In genomic region chr17:39704821-39705551, GRCh38 we compare ENCODE assay signal across 11 cellular contexts. TPM values are rescaled to one million over a fixed set of nuclear protein-coding genes. Genes with fewer than 3 reads are reported as not detected.
A peak's percentile ranks its signal among the peaks of the same experiment; 100 is the strongest.
DNase-seq lines count a peak whose midpoint lies in the region; ATAC-seq and TF ChIP-seq lines count a peak whose summit lies in the region.
"Had no signal": no experiment of that assay in that cellular context is flagged by ENCODE, and none has a peak within 500 bp of the region (broad histone marks: within the 10 kb centered on the region; RNA-seq: fewer than 3 reads in every experiment).

No MANE protein-coding gene starts in this region.

- intact Hi-C loops in natural killer cell (cut with micrococcal nuclease): no loop called here

- DNase-seq in natural killer cell: no peak
- DNase-seq in natural killer cell treated with Interleukin-12 subunit alpha and Interleukin-12 subunit beta and Interleukin-15 and Interleukin-18, amount 100 ng/mL, for 72 hours (ENCODE audit: low spot score): no peak
- peak; percentile 45 for DNase-seq in mesendoderm
- no peak for DNase-seq in HuH-7 (ENCODE audit: low spot score)
- DNase-seq in activated CD8-positive, alpha-beta memory T cell treated with anti-CD3 and anti-CD28 coated beads, Interleukin-2, amount 10 ng/mL, durations not matched to agents 7 days and 5 days: no peak
- DNase-seq: CD8-positive, alpha-beta T cell; NCI-H2081 treated with DMSO at 0.1 percent for 48 hours had no signal

- H2BK15ac ChIP-seq in mesendoderm (replicated peaks; ENCODE audit: low read depth): no peak overlapping the region

- no peak overlapping the region for H3K4me3 ChIP-seq in mesendoderm (ENCODE audit: low read length)

- H3K56ac ChIP-seq in mesendoderm (ENCODE audit: low read length): peak overlapping the region; percentile 80

- H3K27me3 ChIP-seq in mesendoderm (ENCODE audit: insufficient read depth, low read length, poor library complexity): no peaks in the 10 kb centered on the region

- H3K79me2 ChIP-seq in mesendoderm (ENCODE audit: control insufficient read depth, insufficient read depth, low read length): peaks cover 57% of the 10 kb centered on the region

- peaks cover 8% of the 10 kb centered on the region for H3K36me3 ChIP-seq in mesendoderm (ENCODE audit: control insufficient read depth, insufficient read depth, low read length)

- H3K27me3 Mint-ChIP-seq in natural killer cell (ENCODE audit: low read depth in 2 of 2): peaks cover 0 to 10% of the 10 kb centered on the region in 2 donors
- H3K27me3 Mint-ChIP-seq in natural killer cell treated with Interleukin-12 subunit alpha and Interleukin-12 subunit beta and Interleukin-15 and Interleukin-18, amount 100 ng/mL, for 72 hours: peaks cover 7 to 8% of the 10 kb centered on the region in 2 donors
- peaks cover 29% of the 10 kb centered on the region for H3K27me3 Mint-ChIP-seq in activated CD8-positive, alpha-beta memory T cell treated with anti-CD3 and anti-CD28 coated beads, Interleukin-2, amount 10 ng/mL, durations not matched to agents 7 days and 5 days

- peak overlapping the region; percentile 45 to 75 for H3K27ac Mint-ChIP-seq in natural killer cell
- H3K27ac Mint-ChIP-seq in natural killer cell treated with Interleukin-12 subunit alpha and Interleukin-12 subunit beta and Interleukin-15 and Interleukin-18, amount 100 ng/mL, for 72 hours: peak overlapping the region in 1 of 2 donors; percentile 64
- H3K27ac Mint-ChIP-seq in activated CD8-positive, alpha-beta memory T cell treated with anti-CD3 and anti-CD28 coated beads, Interleukin-2, amount 10 ng/mL, durations not matched to agents 7 days and 5 days: no peak overlapping the region
- H3K27ac Mint-ChIP-seq: CD8-positive, alpha-beta T cell had no signal

- peak overlapping the region; percentile 96 for H3K23ac ChIP-seq in mesendoderm (ENCODE audit: low read length)

- peaks cover 12% of the 10 kb centered on the region for H3K4me1 ChIP-seq in mesendoderm (ENCODE audit: control insufficient read depth, low read depth, low read length)

- no peak for ATAC-seq in natural killer cell
- no peak for ATAC-seq in natural killer cell treated with Interleukin-12 subunit alpha and Interleukin-12 subunit beta and Interleukin-15 and Interleukin-18, amount 100 ng/mL, for 72 hours
- ATAC-seq in esophagus mucosa: peak; percentile 27
- no peak for ATAC-seq in GM18517 (IDR thresholded peaks at IDR 0.05; ENCODE audit: unreplicated experiment)
- ATAC-seq in activated CD8-positive, alpha-beta memory T cell treated with anti-CD3 and anti-CD28 coated beads, Interleukin-2, amount 10 ng/mL, durations not matched to agents 7 days and 5 days: no peak
- ATAC-seq in GM21737 (IDR thresholded peaks at IDR 0.05; ENCODE audit: unreplicated experiment): no peak
- ATAC-seq: CD8-positive, alpha-beta T cell had no signal

- peaks cover 12% of the 10 kb centered on the region for H3K79me1 ChIP-seq in mesendoderm (ENCODE audit: low read length)

- H2BK120ac ChIP-seq in mesendoderm (ENCODE audit: low read depth, low read length): no peak overlapping the region

- CTCF ChIA-PET in activated CD8-positive, alpha-beta memory T cell treated with anti-CD3 and anti-CD28 coated beads, Interleukin-2, amount 10 ng/mL, durations not matched to agents 7 days and 5 days (lab: Charles Lee): no interaction called here

- H3K9me3 Mint-ChIP-seq in natural killer cell: no peaks in the 10 kb centered on the region
- no peaks in the 10 kb centered on the region for H3K9me3 Mint-ChIP-seq in natural killer cell treated with Interleukin-12 subunit alpha and Interleukin-12 subunit beta and Interleukin-15 and Interleukin-18, amount 100 ng/mL, for 72 hours
- H3K9me3 Mint-ChIP-seq in activated CD8-positive, alpha-beta memory T cell treated with anti-CD3 and anti-CD28 coated beads, Interleukin-2, amount 10 ng/mL, durations not matched to agents 7 days and 5 days (ENCODE audit: low read depth): no peaks in the 10 kb centered on the region
- H3K9me3 Mint-ChIP-seq: CD8-positive, alpha-beta T cell had no signal

- no peak overlapping the region for H3K27ac ChIP-seq in mesendoderm (ENCODE audit: low read depth, low read length)

- no peak overlapping the region for H3K4ac ChIP-seq in mesendoderm (ENCODE audit: low read depth, low read length)

- peak overlapping the region; percentile 31 for H3K4me3 Mint-ChIP-seq in natural killer cell
- no peak overlapping the region for H3K4me3 Mint-ChIP-seq in natural killer cell treated with Interleukin-12 subunit alpha and Interleukin-12 subunit beta and Interleukin-15 and Interleukin-18, amount 100 ng/mL, for 72 hours
- no peak overlapping the region for H3K4me3 Mint-ChIP-seq in activated CD8-positive, alpha-beta memory T cell treated with anti-CD3 and anti-CD28 coated beads, Interleukin-2, amount 10 ng/mL, durations not matched to agents 7 days and 5 days
- H3K4me3 Mint-ChIP-seq: CD8-positive, alpha-beta T cell had no signal

- peaks cover 53 to 79% of the 10 kb centered on the region in 2 donors for H3K4me1 Mint-ChIP-seq in natural killer cell
- H3K4me1 Mint-ChIP-seq in natural killer cell treated with Interleukin-12 subunit alpha and Interleukin-12 subunit beta and Interleukin-15 and Interleukin-18, amount 100 ng/mL, for 72 hours (ENCODE audit: low read depth in 2 of 2): peaks cover 37 to 53% of the 10 kb centered on the region in 2 donors
- H3K4me1 Mint-ChIP-seq in activated CD8-positive, alpha-beta memory T cell treated with anti-CD3 and anti-CD28 coated beads, Interleukin-2, amount 10 ng/mL, durations not matched to agents 7 days and 5 days: peaks cover 17% of the 10 kb centered on the region

- no peak overlapping the region for H2AK5ac ChIP-seq in mesendoderm (ENCODE audit: low read length)

- H3K36me3 Mint-ChIP-seq in natural killer cell: no peaks in the 10 kb centered on the region
- H3K36me3 Mint-ChIP-seq in natural killer cell treated with Interleukin-12 subunit alpha and Interleukin-12 subunit beta and Interleukin-15 and Interleukin-18, amount 100 ng/mL, for 72 hours: no peaks in the 10 kb centered on the region
- H3K36me3 Mint-ChIP-seq in activated CD8-positive, alpha-beta memory T cell treated with anti-CD3 and anti-CD28 coated beads, Interleukin-2, amount 10 ng/mL, durations not matched to agents 7 days and 5 days: no peaks in the 10 kb centered on the region
- H3K36me3 Mint-ChIP-seq: CD8-positive, alpha-beta T cell had no signal

- no peak overlapping the region for H3K18ac ChIP-seq in mesendoderm (ENCODE audit: low read length)

- TF ChIP-seq CTCF in natural killer cell (IDR thresholded peaks at IDR 0.05): no peak

- H4K8ac ChIP-seq in mesendoderm (ENCODE audit: low read depth, low read length): no peak overlapping the region

- H3K9ac ChIP-seq in mesendoderm (ENCODE audit: low read length): peak overlapping the region; percentile 3

- no peak overlapping the region for H3K4me2 ChIP-seq in mesendoderm (ENCODE audit: low read length)

- no peak overlapping the region for H4K5ac ChIP-seq in mesendoderm (ENCODE audit: low read length)

- no CpG with 5 or more reads among the region's 11 CpGs for WGBS in mesendoderm (ENCODE audit: extremely low coverage, insufficient coverage, low lambda C conversion rate)

- peak overlapping the region; percentile 4 for H2BK5ac ChIP-seq in mesendoderm (ENCODE audit: low read length)

RNA-seq across cellular contexts. Expression of gene ERBB2, which starts 5.1 kb away (rescaled TPM):
- total RNA-seq in natural killer cell (100 to 1,000 TPM in 1 of 3 donors, 10 to 100 TPM in 2; 77.6 to 115 (median 82.1) TPM), esophagus mucosa (118 TPM)
- total RNA-seq in natural killer cell treated with Interleukin-12 subunit alpha and Interleukin-12 subunit beta and Interleukin-15 and Interleukin-18, amount 100 ng/mL, for 72 hours: 1 to 10 TPM; 3.8 to 9.5 TPM
- 73.2 TPM for polyA plus RNA-seq in mesendoderm (2013, experiment 1 of 2)
- 72.9 TPM for polyA plus RNA-seq in mesendoderm (2013, experiment 2 of 2)
- 1 to 10 TPM; 3.5 to 4.7 TPM for total RNA-seq in activated CD8-positive, alpha-beta memory T cell treated with anti-CD3 and anti-CD28 coated beads, Interleukin-2, amount 10 ng/mL, durations not matched to agents 7 days and 5 days

RNA-seq across cellular contexts. Expression of gene PGAP3, which starts 17.1 kb away (rescaled TPM):
- total RNA-seq in natural killer cell (10 to 100 TPM; 45.8 to 57.8 (median 52.4) TPM), esophagus mucosa (22.4 TPM)
- total RNA-seq in natural killer cell treated with Interleukin-12 subunit alpha and Interleukin-12 subunit beta and Interleukin-15 and Interleukin-18, amount 100 ng/mL, for 72 hours: 10 to 100 TPM in 1 of 2 donors, 1 to 10 TPM in 1; 8.8 to 13.7 TPM
- 8.3 TPM for polyA plus RNA-seq in mesendoderm (2013, experiment 1 of 2)
- polyA plus RNA-seq in mesendoderm (2013, experiment 2 of 2): 7.7 TPM
- total RNA-seq in activated CD8-positive, alpha-beta memory T cell treated with anti-CD3 and anti-CD28 coated beads, Interleukin-2, amount 10 ng/mL, durations not matched to agents 7 days and 5 days: 10 to 100 TPM; 10.5 to 13.8 TPM

RNA-seq across cellular contexts. Expression of gene MIEN1, which starts 25.3 kb away (rescaled TPM):
- total RNA-seq in natural killer cell (10 to 100 TPM; 48.8 to 55.2 (median 51.6) TPM), esophagus mucosa (44.3 TPM)
- 10 to 100 TPM; 56.3 to 64.6 TPM for total RNA-seq in natural killer cell treated with Interleukin-12 subunit alpha and Interleukin-12 subunit beta and Interleukin-15 and Interleukin-18, amount 100 ng/mL, for 72 hours
- 27.3 TPM for polyA plus RNA-seq in mesendoderm (2013, experiment 1 of 2)
- 29.9 TPM for polyA plus RNA-seq in mesendoderm (2013, experiment 2 of 2)
- total RNA-seq in activated CD8-positive, alpha-beta memory T cell treated with anti-CD3 and anti-CD28 coated beads, Interleukin-2, amount 10 ng/mL, durations not matched to agents 7 days and 5 days: 10 to 100 TPM; 45.9 to 46.8 TPM

RNA-seq across cellular contexts. Expression of gene GRB7, which starts 32.8 kb away (rescaled TPM):
- under 1 TPM in 1 of 3 donors, not detected in 2; 0.27 TPM for total RNA-seq in natural killer cell
- total RNA-seq in natural killer cell treated with Interleukin-12 subunit alpha and Interleukin-12 subunit beta and Interleukin-15 and Interleukin-18, amount 100 ng/mL, for 72 hours: under 1 TPM in 1 of 2 donors, not detected in 1; 0.36 TPM
- 45.3 TPM for total RNA-seq in esophagus mucosa
- polyA plus RNA-seq in mesendoderm (2013, experiment 1 of 2): 18.5 TPM
- polyA plus RNA-seq in mesendoderm (2013, experiment 2 of 2): 18.7 TPM
- under 1 TPM in 1 of 2 experiments, not detected in 1; 0.19 TPM for total RNA-seq in activated CD8-positive, alpha-beta memory T cell treated with anti-CD3 and anti-CD28 coated beads, Interleukin-2, amount 10 ng/mL, durations not matched to agents 7 days and 5 days
- total RNA-seq: CD8-positive, alpha-beta T cell had no signal

RNA-seq across cellular contexts. Expression of gene PNMT, which starts 36.7 kb away (rescaled TPM):
- total RNA-seq in natural killer cell (1 to 10 TPM; 1.2 to 2.5 (median 2.2) TPM), esophagus mucosa (1.1 TPM)
- not detected for total RNA-seq in natural killer cell treated with Interleukin-12 subunit alpha and Interleukin-12 subunit beta and Interleukin-15 and Interleukin-18, amount 100 ng/mL, for 72 hours
- 0.81 TPM for polyA plus RNA-seq in mesendoderm (2013, experiment 1 of 2)
- 0.63 TPM for polyA plus RNA-seq in mesendoderm (2013, experiment 2 of 2)
- not detected for total RNA-seq in activated CD8-positive, alpha-beta memory T cell treated with anti-CD3 and anti-CD28 coated beads, Interleukin-2, amount 10 ng/mL, durations not matched to agents 7 days and 5 days
- total RNA-seq: T-helper 1 cell treated with Interleukin-12 subunit alpha and Interleukin-12 subunit beta and Interleukin-4 antibody, amounts not matched to agents 30 ng/mL and 1 ng/mL, for 36 hours had no signal

Comparison
In these comparisons a context has a peak if more than half of its experiments do, and no peak if none do; other contexts are left out.
1. RNA of gene ERBB2, which starts 5.1 kb away (total RNA-seq): 118 TPM in esophagus mucosa (single experiment) and 77.6 to 115 TPM in natural killer cell; 3.8 to 9.5 TPM in natural killer cell treated with Interleukin-12 subunit alpha and Interleukin-12 subunit beta and Interleukin-15 and Interleukin-18, amount 100 ng/mL, for 72 hours and 3.5 to 4.7 TPM in activated CD8-positive, alpha-beta memory T cell treated with anti-CD3 and anti-CD28 coated beads, Interleukin-2, amount 10 ng/mL, durations not matched to agents 7 days and 5 days; every median in the first group is over 4 times any median in the second.